Comparison of ENCODE assay signal across 25 cellular contexts in the genomic region with DNA sequence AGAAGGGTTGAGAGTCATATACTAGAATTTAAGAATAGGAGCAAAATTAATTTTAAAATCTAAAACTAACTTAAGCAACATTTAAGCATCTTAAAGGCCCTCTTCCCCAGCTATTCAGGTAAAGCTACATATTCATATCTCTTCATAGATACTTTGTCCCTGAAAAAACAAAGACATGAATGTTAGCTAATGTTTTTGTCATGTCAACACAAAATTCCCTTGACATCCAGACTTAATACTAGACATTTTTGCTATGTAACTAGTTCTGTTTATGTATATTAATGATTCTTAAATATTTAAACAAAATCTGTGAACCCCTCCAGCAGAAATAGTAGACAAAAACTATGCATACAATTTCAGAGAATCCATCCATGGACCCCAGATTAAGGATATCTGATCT.
"Had no signal": no experiment of that assay in that cellular context is flagged by ENCODE, and none has a peak within 500 bp of the region (broad histone marks: within the 10 kb centered on the region; RNA-seq: fewer than 3 reads in every experiment).

No MANE protein-coding gene starts in this region.

- ATAC-seq: gastrocnemius medialis; heart right ventricle; naive thymus-derived CD8-positive, alpha-beta T cell; pancreas; right cardiac atrium; stimulated activated naive B cell treated with anti-CD40 and anti-IgM and Interleukin-4, amounts not matched to agents 10 μg/mL and 1 μg/mL and 100 μg/mL, for 72 hours; stimulated activated naive CD8-positive, alpha-beta T cell treated with anti-CD3 and anti-CD28 coated beads, Interleukin-15, amount 100 ng/mL, for 72 hours; upper lobe of right lung had no signal

- H3K4me3 ChIP-seq: dorsolateral prefrontal cortex, esophagus muscularis mucosa, gastrocnemius medialis, heart right ventricle, neural progenitor cell, pancreas, spleen, testis, tibial nerve, upper lobe of right lung, vagina had no signal

- H3K27ac ChIP-seq: dorsolateral prefrontal cortex, epithelial cell of prostate, esophagus muscularis mucosa, gastrocnemius medialis, heart right ventricle, neural progenitor cell, pancreas, spleen, testis, tibial nerve, upper lobe of right lung, vagina had no signal

- H3K9me3 Mint-ChIP-seq: naive thymus-derived CD8-positive, alpha-beta T cell; neural progenitor cell; stimulated activated naive B cell treated with anti-CD40 and anti-IgM and Interleukin-4, amounts not matched to agents 10 μg/mL and 1 μg/mL and 100 μg/mL, for 72 hours; stimulated activated naive CD8-positive, alpha-beta T cell treated with anti-CD3 and anti-CD28 coated beads, Interleukin-15, amount 100 ng/mL, for 72 hours had no signal

- H3K27me3 Mint-ChIP-seq: naive thymus-derived CD8-positive, alpha-beta T cell; progenitor cell of endocrine pancreas; stimulated activated naive B cell treated with anti-CD40 and anti-IgM and Interleukin-4, amounts not matched to agents 10 μg/mL and 1 μg/mL and 100 μg/mL, for 72 hours; stimulated activated naive CD8-positive, alpha-beta T cell treated with anti-CD3 and anti-CD28 coated beads, Interleukin-15, amount 100 ng/mL, for 72 hours had no signal

- H3K9me3 ChIP-seq: esophagus muscularis mucosa, gastrocnemius medialis, heart right ventricle, pancreas, spleen, testis, tibial nerve, upper lobe of right lung, vagina had no signal

- DNase-seq: cortex of kidney; dorsolateral prefrontal cortex; effector CD8-positive, alpha-beta T cell; gastrocnemius medialis; heart right ventricle; hypothalamus; kidney glomerular epithelial cell; naive thymus-derived CD8-positive, alpha-beta T cell; nucleus accumbens; pancreas; right cardiac atrium; spleen; stimulated activated CD4-positive, alpha-beta T cell treated with anti-CD3 and anti-CD28 coated beads, Interleukin-15, amount 100 ng/mL, for 24 hours; stimulated activated CD4-positive, alpha-beta T cell treated with anti-CD3 and anti-CD28 coated beads, Interleukin-1b, Interleukin-23, amount 100 ng/mL, for 48 hours; stimulated activated CD4-positive, alpha-beta T cell treated with anti-CD3 and anti-CD28 coated beads, Interleukin-4, amount 100 ng/mL, for 24 hours; stimulated activated naive B cell treated with anti-CD40 and anti-IgM and Interleukin-4, amounts not matched to agents 10 μg/mL and 1 μg/mL and 100 μg/mL, for 72 hours; stimulated activated naive CD8-positive, alpha-beta T cell treated with anti-CD3 and anti-CD28 coated beads, Interleukin-15, amount 100 ng/mL, for 72 hours; testis; upper lobe of right lung had no signal

- H3K4me2 ChIP-seq: neural progenitor cell had no signal

- H3K27me3 ChIP-seq: dorsolateral prefrontal cortex, esophagus muscularis mucosa, gastrocnemius medialis, heart right ventricle, neural progenitor cell, pancreas, spleen, testis, tibial nerve, upper lobe of right lung, vagina had no signal

- H3K27ac Mint-ChIP-seq: neural progenitor cell; stimulated activated naive B cell treated with anti-CD40 and anti-IgM and Interleukin-4, amounts not matched to agents 10 μg/mL and 1 μg/mL and 100 μg/mL, for 72 hours had no signal

- H2AFZ ChIP-seq: neural progenitor cell had no signal

- H3K4me1 ChIP-seq: pancreas, upper lobe of right lung had no signal

- H3K4me3 Mint-ChIP-seq: naive thymus-derived CD8-positive, alpha-beta T cell; neural progenitor cell; stimulated activated naive B cell treated with anti-CD40 and anti-IgM and Interleukin-4, amounts not matched to agents 10 μg/mL and 1 μg/mL and 100 μg/mL, for 72 hours; stimulated activated naive CD8-positive, alpha-beta T cell treated with anti-CD3 and anti-CD28 coated beads, Interleukin-15, amount 100 ng/mL, for 72 hours had no signal

- H3K9ac ChIP-seq: neural progenitor cell had no signal
